ENCODE assay signal across 8 cellular contexts in the genomic region with DNA sequence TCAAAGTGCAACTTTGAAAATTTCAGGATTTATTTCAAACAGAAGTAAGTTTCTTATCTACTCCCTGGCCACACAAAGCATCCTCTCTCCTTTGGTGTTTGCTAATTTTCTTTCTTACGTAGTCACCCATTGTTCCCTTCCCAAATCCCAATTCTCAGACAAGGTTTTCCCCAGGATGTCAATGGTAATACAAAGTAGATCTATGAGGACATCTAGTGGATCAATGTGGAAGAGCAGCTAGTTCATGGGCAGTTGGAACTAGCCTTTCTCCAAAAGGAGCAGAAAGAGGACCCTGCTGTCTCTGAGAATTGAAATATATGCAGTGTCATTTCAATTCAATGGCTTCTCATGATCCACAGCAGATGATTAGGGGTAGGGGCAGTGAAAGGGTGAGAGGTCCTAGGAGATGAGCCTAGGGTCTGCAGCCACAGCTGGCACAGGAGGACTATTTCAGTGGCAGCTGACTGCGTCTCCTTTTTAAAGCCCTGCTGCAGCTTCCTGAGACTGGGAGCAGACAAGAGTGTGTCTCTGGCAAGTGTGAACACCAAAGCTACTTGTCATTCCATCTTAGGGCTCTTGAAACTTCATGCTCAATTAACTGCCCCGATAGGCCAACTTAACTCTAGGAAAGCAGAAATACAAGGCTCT.
DNase-seq lines count a peak whose midpoint lies in the region; ATAC-seq and TF ChIP-seq lines count a peak whose summit lies in the region.

No MANE protein-coding gene starts in this region.

- H3K9me3 ChIP-seq in ascending aorta, result no peaks in the 10 kb centered on the region
- H3K9me3 ChIP-seq in stomach, result no peaks in the 10 kb centered on the region

- peak overlapping the region; percentile 24 to 46 for H3K27ac ChIP-seq in ascending aorta
- no peak overlapping the region for H3K27ac ChIP-seq in stomach

- no peak for TF ChIP-seq POLR2A in stomach (IDR thresholded peaks at IDR 0.05)

- ATAC-seq in HG02938 (IDR thresholded peaks at IDR 0.05; ENCODE audit: unreplicated experiment), result no peak
- no peak for ATAC-seq in GM21515 (IDR thresholded peaks at IDR 0.05; ENCODE audit: unreplicated experiment)

- POLR2A ChIA-PET in AG04449 (lab: Yijun Ruan, JAX), result no interaction called here

- WGBS in stomach, 5 donors, result 61 to 70% (median 65%) methylated on average over 3 of the region's 3 CpGs

- H3K4me1 ChIP-seq in ascending aorta, result peaks cover 0 to 2% of the 10 kb centered on the region in 2 donors
- peaks cover 0 to 6% (median 0%) of the 10 kb centered on the region in 4 donors for H3K4me1 ChIP-seq in stomach

- intact Hi-C loops in ascending aorta (cut with DNase I) (loop anchor here (10.0 kb wide), 1 partner anchor 690 kb away; no protein-coding TSS in a partner anchor), stomach (cut with DNase I; ENCODE audit: low total_unique reads) (no loop called here)

- H3K27me3 ChIP-seq in ascending aorta (no peaks in the 10 kb centered on the region), stomach (no peaks in the 10 kb centered on the region)

- TF ChIP-seq EP300 in stomach (IDR thresholded peaks at IDR 0.05), result no peak

- CTCF ChIA-PET in AG04449 (lab: Yijun Ruan, JAX), result interaction anchor here (0.7 to 5.4 kb wide), 26 partner anchors 9 to 1609 kb away, joined by 3 to 45 read pairs (median 5); a partner anchor contains a TSS

- TF ChIP-seq CTCF in AG04449 (IDR thresholded peaks at IDR 0.05; ENCODE audit: insufficient read depth, low read length, missing control alignments) (peak; percentile 67), GM12875 (IDR thresholded peaks at IDR 0.05; ENCODE audit: borderline replicate concordance, insufficient read depth, low read depth, low read length) (peak; percentile 62; the same call in 1 of the 2 replicates), ascending aorta (IDR thresholded peaks at IDR 0.05) (peak; percentile 71 to 82 (median 76)), stomach (IDR thresholded peaks at IDR 0.05) (peak in 4 of 7 experiments; percentile 55 to 73 (median 67))

- no peak overlapping the region for H3K4me3 ChIP-seq in AG04449 (ENCODE audit: low read depth, low read length)
- no peak overlapping the region for H3K4me3 ChIP-seq in GM12875 (ENCODE audit: low read depth, low read length)
- no peak overlapping the region for H3K4me3 ChIP-seq in ascending aorta
- H3K4me3 ChIP-seq in stomach, result no peak overlapping the region

- H3K36me3 ChIP-seq in ascending aorta, result peaks cover 0 to 4% of the 10 kb centered on the region in 2 donors
- H3K36me3 ChIP-seq in stomach, result peaks cover 0 to 11% (median 0%) of the 10 kb centered on the region in 4 donors

- DNase-seq in AG04449 (ENCODE audit: low read depth, low spot score), result peak; percentile 9
- DNase-seq in NCI-H1105 treated with DMSO at 0.1 percent for 48 hours (lab: John Stamatoyannopoulos, UW), result peak; percentile 26
- no peak for DNase-seq in ascending aorta (ENCODE audit: low spot score in 2 of 2)
- peak; percentile 40 for DNase-seq in iPS DF 19.7 (ENCODE audit: low read depth, low spot score)
- no peak for DNase-seq in stomach

Comparison
In these comparisons a context has a peak if more than half of its experiments do, and no peak if none do; other contexts are left out.
1. DNase-seq: peak in AG04449 (single experiment), NCI-H1105 treated with DMSO at 0.1 percent for 48 hours (single experiment) and iPS DF 19.7 (single experiment); none in ascending aorta (0 of 2) and stomach (single experiment).
2. H3K27ac ChIP-seq: peak in ascending aorta (2 of 2); none in stomach (0 of 5).
3. Peak in every context shown above with its lines, with median percentiles within 50 percentile points of each other: CTCF ChIP-seq.